In genomic region chr11:126307706-126308105, GRCh38 we compare ENCODE assay signal across 8 cellular contexts. TPM values are rescaled to one million over a fixed set of nuclear protein-coding genes. Genes with fewer than 3 reads are reported as not detected.
A peak's percentile ranks its signal among the peaks of the same experiment; 100 is the strongest.
DNase-seq lines count a peak whose midpoint lies in the region; ATAC-seq, FAIRE-seq and TF ChIP-seq lines count a peak whose summit lies in the region.

No MANE protein-coding gene starts in this region.

- TF ChIP-seq CTCF in progenitor cell of endocrine pancreas (IDR thresholded peaks at IDR 0.05; ENCODE audit: unreplicated experiment) (peak; percentile 54), upper lobe of left lung (IDR thresholded peaks at IDR 0.05) (no peak)

- TF ChIP-seq EP300 in upper lobe of left lung (IDR thresholded peaks at IDR 0.05): no peak

- WGBS in upper lobe of left lung, 2 donors: 24 to 37% methylated on average over 5 of the region's 5 CpGs
- WGBS in small intestine, 3 donors: 49 to 79% (median 53%) methylated on average over 5 of the region's 5 CpGs

- H3K36me3 ChIP-seq in upper lobe of left lung (peaks cover 0 to 23% (median 0%) of the 10 kb centered on the region in 4 donors), small intestine (ENCODE audit: control insufficient read depth in 2 of 2, insufficient read depth in 2 of 2, low read length in 2 of 2) (no peaks in the 10 kb centered on the region)

- no peak for DNase-seq in activated T-cell treated with anti-CD3 and anti-CD28 coated beads, Interleukin-2, amount 50 U/mL, for 24 hours
- DNase-seq in activated T-cell treated with anti-CD3 and anti-CD28 coated beads, Interleukin-2, amount 50 U/mL, for 72 hours: no peak
- DNase-seq in NCI-H2227 (lab: John Stamatoyannopoulos, UW; ENCODE audit: unreplicated experiment): peak; percentile 56
- DNase-seq in dedifferentiated amniotic fluid mesenchymal stem cell (ENCODE audit: extremely low spot score): peak; percentile 55
- no peak for DNase-seq in progenitor cell of endocrine pancreas (ENCODE audit: low spot score, unreplicated experiment)
- no peak for DNase-seq in upper lobe of left lung
- DNase-seq in small intestine: no peak

- H3K4me1 Mint-ChIP-seq in activated T-cell treated with anti-CD3 and anti-CD28 coated beads, Interleukin-2, amount 50 U/mL, for 24 hours (ENCODE audit: low read depth): peaks cover 47% of the 10 kb centered on the region
- peaks cover 54% of the 10 kb centered on the region for H3K4me1 Mint-ChIP-seq in activated T-cell treated with anti-CD3 and anti-CD28 coated beads, Interleukin-2, amount 50 U/mL, for 72 hours (ENCODE audit: low read depth)
- peaks cover 16% of the 10 kb centered on the region for H3K4me1 Mint-ChIP-seq in progenitor cell of endocrine pancreas (ENCODE audit: low read depth)

- no peak for FAIRE-seq in small intestine (lab: Jason Lieb, UNC)

- H3K4me1 ChIP-seq in upper lobe of left lung (peaks cover 17 to 30% (median 25%) of the 10 kb centered on the region in 4 donors), small intestine (ENCODE audit: control insufficient read depth in 2 of 2, insufficient read depth in 1 of 2, low read depth in 1 of 2, low read length in 1 of 2) (peaks cover 0 to 2% of the 10 kb centered on the region in 2 donors)

- H3K9me3 Mint-ChIP-seq in activated T-cell treated with anti-CD3 and anti-CD28 coated beads, Interleukin-2, amount 50 U/mL, for 24 hours: no peaks in the 10 kb centered on the region
- H3K9me3 Mint-ChIP-seq in activated T-cell treated with anti-CD3 and anti-CD28 coated beads, Interleukin-2, amount 50 U/mL, for 72 hours: no peaks in the 10 kb centered on the region
- H3K9me3 Mint-ChIP-seq in progenitor cell of endocrine pancreas (ENCODE audit: low read depth): no peaks in the 10 kb centered on the region

- H3K4me3 ChIP-seq in upper lobe of left lung (no peak overlapping the region), small intestine (ENCODE audit: low read depth in 1 of 2, low read length in 2 of 2) (no peak overlapping the region)

- H3K9me3 ChIP-seq in upper lobe of left lung (no peaks in the 10 kb centered on the region), small intestine (ENCODE audit: control insufficient read depth, low read depth) (no peaks in the 10 kb centered on the region)

- H3K27me3 ChIP-seq in upper lobe of left lung (no peaks in the 10 kb centered on the region), small intestine (ENCODE audit: control insufficient read depth in 2 of 2, insufficient read depth in 2 of 2, low read length in 2 of 2) (no peaks in the 10 kb centered on the region)

- H3K36me3 Mint-ChIP-seq in activated T-cell treated with anti-CD3 and anti-CD28 coated beads, Interleukin-2, amount 50 U/mL, for 24 hours (ENCODE audit: low read depth): peaks cover 70% of the 10 kb centered on the region
- H3K36me3 Mint-ChIP-seq in activated T-cell treated with anti-CD3 and anti-CD28 coated beads, Interleukin-2, amount 50 U/mL, for 72 hours (ENCODE audit: insufficient read depth in 2 of 2): peaks cover 5 to 13% of the 10 kb centered on the region in 2 donors
- H3K36me3 Mint-ChIP-seq in progenitor cell of endocrine pancreas (ENCODE audit: insufficient read depth): peaks cover under 1% of the 10 kb centered on the region

- no peak for ATAC-seq in activated T-cell treated with anti-CD3 and anti-CD28 coated beads, Interleukin-2, amount 50 U/mL, for 72 hours (replicated peaks in 1 of 2)
- ATAC-seq in upper lobe of left lung (ENCODE audit: low FRiP score in 2 of 2) (no peak), HG03378 (IDR thresholded peaks at IDR 0.05; ENCODE audit: unreplicated experiment) (no peak)

- no peaks in the 10 kb centered on the region for H3K27me3 Mint-ChIP-seq in activated T-cell treated with anti-CD3 and anti-CD28 coated beads, Interleukin-2, amount 50 U/mL, for 24 hours
- H3K27me3 Mint-ChIP-seq in activated T-cell treated with anti-CD3 and anti-CD28 coated beads, Interleukin-2, amount 50 U/mL, for 72 hours (ENCODE audit: low read depth): no peaks in the 10 kb centered on the region
- no peaks in the 10 kb centered on the region for H3K27me3 Mint-ChIP-seq in progenitor cell of endocrine pancreas

- H3K27ac Mint-ChIP-seq in activated T-cell treated with anti-CD3 and anti-CD28 coated beads, Interleukin-2, amount 50 U/mL, for 24 hours: peak overlapping the region; percentile 45
- H3K27ac Mint-ChIP-seq in activated T-cell treated with anti-CD3 and anti-CD28 coated beads, Interleukin-2, amount 50 U/mL, for 72 hours: no peak overlapping the region
- peak overlapping the region; percentile 68 for H3K27ac Mint-ChIP-seq in progenitor cell of endocrine pancreas

- no peak overlapping the region for H3K4me3 Mint-ChIP-seq in activated T-cell treated with anti-CD3 and anti-CD28 coated beads, Interleukin-2, amount 50 U/mL, for 24 hours
- no peak overlapping the region for H3K4me3 Mint-ChIP-seq in activated T-cell treated with anti-CD3 and anti-CD28 coated beads, Interleukin-2, amount 50 U/mL, for 72 hours
- no peak overlapping the region for H3K4me3 Mint-ChIP-seq in progenitor cell of endocrine pancreas (ENCODE audit: low read depth)

- TF ChIP-seq POLR2A in upper lobe of left lung (IDR thresholded peaks at IDR 0.05): no peak

- no peak overlapping the region for H3K27ac ChIP-seq in upper lobe of left lung
- no peak overlapping the region for H3K27ac ChIP-seq in small intestine (ENCODE audit: low read depth in 1 of 2, low read length in 1 of 2)

RNA-seq across cellular contexts. Expression of gene DCPS, which starts 3.8 kb away (rescaled TPM):
- 10 to 100 TPM; 33.9 to 37.7 TPM for total RNA-seq in activated T-cell treated with anti-CD3 and anti-CD28 coated beads, Interleukin-2, amount 50 U/mL, for 72 hours
- 14.1 and 17.9 TPM in 2 replicates for total RNA-seq in progenitor cell of endocrine pancreas
- 10 to 100 TPM in 5 of 6 donors, 1 to 10 TPM in 1; 6.3 to 21.4 (median 14.1) TPM for total RNA-seq in upper lobe of left lung
- polyA plus RNA-seq in small intestine: 10 to 100 TPM; 13.6 to 23.3 (median 19.2) TPM

RNA-seq across cellular contexts. Expression of gene TIRAP, which starts 24.8 kb away (rescaled TPM):
- 10 to 100 TPM; 14.0 to 15.2 TPM for total RNA-seq in activated T-cell treated with anti-CD3 and anti-CD28 coated beads, Interleukin-2, amount 50 U/mL, for 72 hours
- total RNA-seq in progenitor cell of endocrine pancreas: 12.8 and 14.3 TPM in 2 replicates
- total RNA-seq in upper lobe of left lung: 10 to 100 TPM in 4 of 6 donors, 1 to 10 TPM in 2; 9.3 to 14.8 (median 11.6) TPM
- polyA plus RNA-seq in small intestine: 10 to 100 TPM in 1 of 3 donors, 1 to 10 TPM in 2; 6.2 to 12.1 (median 8.6) TPM

RNA-seq across cellular contexts. Expression of gene FOXRED1, which starts 38.8 kb away (rescaled TPM):
- total RNA-seq in activated T-cell treated with anti-CD3 and anti-CD28 coated beads, Interleukin-2, amount 50 U/mL, for 72 hours: 10 to 100 TPM; 35.0 to 51.9 TPM
- total RNA-seq in progenitor cell of endocrine pancreas: 63.8 and 64.7 TPM in 2 replicates
- 10 to 100 TPM; 10.9 to 20.7 (median 17.8) TPM for total RNA-seq in upper lobe of left lung
- 10 to 100 TPM; 13.8 to 34.2 (median 21.0) TPM for polyA plus RNA-seq in small intestine

RNA-seq across cellular contexts. Expression of gene SRPRA, which starts 39.0 kb away (rescaled TPM):
- 100 to 1,000 TPM; 118 to 136 TPM for total RNA-seq in activated T-cell treated with anti-CD3 and anti-CD28 coated beads, Interleukin-2, amount 50 U/mL, for 72 hours
- total RNA-seq in progenitor cell of endocrine pancreas: 79.2 and 80.9 TPM in 2 replicates
- 100 to 1,000 TPM in 5 of 6 donors, 10 to 100 TPM in 1; 76.0 to 131 (median 113) TPM for total RNA-seq in upper lobe of left lung
- 10 to 100 TPM; 20.0 to 48.8 (median 22.8) TPM for polyA plus RNA-seq in small intestine

RNA-seq across cellular contexts. Expression of gene ST3GAL4, which starts 47.8 kb away (rescaled TPM):
- total RNA-seq in activated T-cell treated with anti-CD3 and anti-CD28 coated beads, Interleukin-2, amount 50 U/mL, for 72 hours: 10 to 100 TPM; 10.9 to 12.1 TPM
- total RNA-seq in progenitor cell of endocrine pancreas (7.8 and 8.8 TPM in 2 replicates), upper lobe of left lung (10 to 100 TPM; 20.6 to 47.9 (median 34.0) TPM)
- polyA plus RNA-seq in small intestine: 10 to 100 TPM in 1 of 3 donors, 1 to 10 TPM in 2; 1.6 to 11.6 (median 2.2) TPM

Comparison
In these comparisons a context has a peak if more than half of its experiments do, and no peak if none do; other contexts are left out.
1. DNase-seq: peak in NCI-H2227 (single experiment) and dedifferentiated amniotic fluid mesenchymal stem cell (single experiment); none in activated T-cell treated with anti-CD3 and anti-CD28 coated beads, Interleukin-2, amount 50 U/mL, for 24 hours (single experiment), activated T-cell treated with anti-CD3 and anti-CD28 coated beads, Interleukin-2, amount 50 U/mL, for 72 hours (0 of 2), progenitor cell of endocrine pancreas (single experiment), upper lobe of left lung (0 of 2) and small intestine (single experiment).